In the genomic region with DNA sequence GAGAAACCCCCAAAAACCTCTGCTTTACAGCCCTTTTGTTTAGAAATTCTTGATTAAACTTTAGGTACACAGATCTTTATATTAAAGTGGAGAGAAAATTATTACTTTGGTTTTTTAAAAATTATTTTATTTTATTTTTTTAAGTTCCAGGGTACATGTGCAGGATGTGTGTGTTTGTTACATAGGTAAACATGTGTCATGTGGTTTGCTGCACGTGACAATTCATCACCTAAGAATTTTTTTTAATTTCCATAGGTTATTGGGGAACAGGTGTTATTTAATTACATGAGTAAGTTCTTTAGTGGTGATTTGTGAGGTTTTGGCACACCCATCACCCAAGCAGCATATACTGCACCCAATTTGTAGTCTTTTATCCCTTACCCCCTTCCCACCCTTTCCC, we compare ENCODE assay signal across 27 cellular contexts.
DNase-seq lines count a peak whose midpoint lies in the region; ATAC-seq, FAIRE-seq and TF ChIP-seq lines count a peak whose summit lies in the region.
"Had no signal": no experiment of that assay in that cellular context is flagged by ENCODE, and none has a peak within 500 bp of the region (broad histone marks: within the 10 kb centered on the region; RNA-seq: fewer than 3 reads in every experiment).

No MANE protein-coding gene starts in this region.

- CTCF ChIA-PET in HepG2 (lab: Yijun Ruan, JAX; ENCODE audit: low intra/inter-chr PET ratio, low total read pairs) = no interaction called here

- H4K20me1 ChIP-seq in HepG2 (ENCODE audit: insufficient read depth, low read length) = no peaks in the 10 kb centered on the region
- H4K20me1 ChIP-seq: BLaER1; BLaER1 treated with 17β-estradiol and CSF1 and Interleukin-3, amounts not matched to agents 10 nM and 100 nM had no signal

- no TSS peak for BruUV-seq in HepG2 (replicated peaks; lab: Mats Ljungman, UMichigan)

- H3K4me3 ChIP-seq in HepG2 (replicated peaks in 1 of 3; ENCODE audit: insufficient read depth in 1 of 3, low read depth in 2 of 3, low read length in 3 of 3) (no peak overlapping the region), right lobe of liver (no peak overlapping the region)
- H3K4me3 ChIP-seq: A549; BLaER1; BLaER1 treated with 17β-estradiol and CSF1 and Interleukin-3, amounts not matched to agents 10 nM and 100 nM had no signal

- FAIRE-seq in HepG2 (lab: Jason Lieb, UNC) = no peak
- FAIRE-seq: A549, D721Med had no signal

- H3K9me3 ChIP-seq in HepG2 (ENCODE audit: low read length) = no peaks in the 10 kb centered on the region
- no peaks in the 10 kb centered on the region for H3K9me3 ChIP-seq in right lobe of liver
- H3K9me3 ChIP-seq: A549, BE2C, BLaER1 had no signal

- H3K79me2 ChIP-seq in HepG2 (ENCODE audit: insufficient read depth, low read length) = no peaks in the 10 kb centered on the region

- H3K27ac ChIP-seq in HepG2 (ENCODE audit: extremely low read length, insufficient read depth, low read length) = no peak overlapping the region
- no peak overlapping the region for H3K27ac ChIP-seq in right lobe of liver
- H3K27ac ChIP-seq: A549; BLaER1; BLaER1 treated with 17β-estradiol and CSF1 and Interleukin-3, amounts not matched to agents 10 nM and 100 nM; C4-2B had no signal

- TF ChIP-seq CTCF in HepG2 (CRISPR knock-in tag; IDR thresholded peaks at IDR 0.05) (no peak), right lobe of liver (IDR thresholded peaks at IDR 0.05) (no peak)

- no peak overlapping the region for H2AFZ ChIP-seq in HepG2 (ENCODE audit: low read length)

- H3K27me3 ChIP-seq in HepG2 (ENCODE audit: control insufficient read depth in 1 of 2, insufficient read depth in 2 of 2, low read length in 2 of 2) (no peaks in the 10 kb centered on the region), right lobe of liver (no peaks in the 10 kb centered on the region)
- H3K27me3 ChIP-seq: BE2C; BLaER1; BLaER1 treated with 17β-estradiol and CSF1 and Interleukin-3, amounts not matched to agents 10 nM and 100 nM had no signal

- POLR2A ChIA-PET in HepG2 (lab: Yijun Ruan, JAX) = no interaction called here

- no peak overlapping the region for H3K4me2 ChIP-seq in HepG2 (ENCODE audit: low read depth, low read length)
- H3K4me2 ChIP-seq: A549; BLaER1; BLaER1 treated with 17β-estradiol and CSF1 and Interleukin-3, amounts not matched to agents 10 nM and 100 nM had no signal

- H3K4me1 ChIP-seq in HepG2 (ENCODE audit: insufficient read depth, low read length) = no peaks in the 10 kb centered on the region
- no peaks in the 10 kb centered on the region for H3K4me1 ChIP-seq in right lobe of liver
- H3K4me1 ChIP-seq: A549; BE2C; BLaER1; BLaER1 treated with 17β-estradiol and CSF1 and Interleukin-3, amounts not matched to agents 10 nM and 100 nM; Caco-2 had no signal

- H3K36me3 ChIP-seq in HepG2 (replicated peaks in 1 of 2; ENCODE audit: control insufficient read depth in 1 of 2, insufficient read depth in 2 of 2, low read length in 2 of 2) (no peaks in the 10 kb centered on the region), right lobe of liver (no peaks in the 10 kb centered on the region)
- H3K36me3 ChIP-seq: BE2C; BLaER1; BLaER1 treated with 17β-estradiol and CSF1 and Interleukin-3, amounts not matched to agents 10 nM and 100 nM had no signal

- ATAC-seq in HepG2 (no peak), right lobe of liver (no peak)
- ATAC-seq: A549; CD8-positive, alpha-beta T cell had no signal

- WGBS in HepG2 (ENCODE audit: low lambda C conversion rate) = 0% methylated on average over 1 of the region's 1 CpG
- 56% methylated on average over 1 of the region's 1 CpG for WGBS in right lobe of liver (ENCODE audit: insufficient coverage, low coverage, low lambda C conversion rate, missing lambda C conversion rate)

- intact Hi-C loops in HepG2 (cut with micrococcal nuclease; ENCODE audit: unreplicated experiment) (no loop called here), right lobe of liver (cut with DNase I) (no loop called here)

- no peak for TF ChIP-seq POLR2A in HepG2 (IDR thresholded peaks at IDR 0.05; ENCODE audit: insufficient read depth in 1 of 2, low read depth in 2 of 2, low read length in 2 of 2)
- no peak for TF ChIP-seq POLR2A in right lobe of liver (IDR thresholded peaks at IDR 0.05)

- in situ Hi-C loops in HepG2 (cut with HindIII; ENCODE audit: extremely low pct_ligation_motif_present, low pct_unique_long_range_greater_than_20kb) = no loop called here

- H3K9ac ChIP-seq in HepG2 (ENCODE audit: insufficient read depth, low read depth, low read length) = no peak overlapping the region
- H3K9ac ChIP-seq: BLaER1; BLaER1 treated with 17β-estradiol and CSF1 and Interleukin-3, amounts not matched to agents 10 nM and 100 nM had no signal

- DNase-seq in HepG2 (ENCODE audit: low spot score) (no peak), right lobe of liver (no peak)
- DNase-seq: 8988T; ACHN; AML-193; BE2C; C1 segment of cervical spinal cord; Caco-2; Calu3; CD4-positive, alpha-beta memory T cell; CD4-positive, alpha-beta T cell; CD4-positive, CD25-positive, alpha-beta regulatory T cell; CD8-positive, alpha-beta memory T cell; CD8-positive, alpha-beta T cell; COR-L47; DMS 273 treated with DMSO at 0.1 percent for 48 hours; DMS153; DMS53; DMS79; DMS79 treated with DMSO at 0.1 percent for 48 hours; DND-41; EL had no signal

- no peak for TF ChIP-seq EP300 in HepG2 (IDR thresholded peaks at IDR 0.05; ENCODE audit: low read depth in 2 of 2, low read length in 2 of 2)
- TF ChIP-seq EP300 in HepG2 (CRISPR knock-in tag; IDR thresholded peaks at IDR 0.05; ENCODE audit: borderline replicate concordance) = no peak

- no peak for TF ChIP-seq RAD21 in HepG2 (CRISPR knock-in tag; IDR thresholded peaks at IDR 0.05)

TF ChIP-seq in HepG2, 621 proteins besides CTCF, POLR2A, EP300 and RAD21:
- TF ChIP-seq MNT (IDR thresholded peaks at IDR 0.05) = peak; percentile 95
- no peak for TF ChIP-seq ARID3A (IDR thresholded peaks at IDR 0.05; ENCODE audit: low read depth, low read length)
- TF ChIP-seq YEATS2 (CRISPR knock-in tag; IDR thresholded peaks at IDR 0.05; ENCODE audit: borderline replicate concordance) = no peak
- TF ChIP-seq HNRNPUL1 (IDR thresholded peaks at IDR 0.05; ENCODE audit: low read depth, low read length) = no peak
- TF ChIP-seq ZNF609 (CRISPR knock-in tag; IDR thresholded peaks at IDR 0.05; ENCODE audit: borderline replicate concordance) = no peak
